22 cellular contexts compared by ENCODE assay signal in the genomic region with DNA sequence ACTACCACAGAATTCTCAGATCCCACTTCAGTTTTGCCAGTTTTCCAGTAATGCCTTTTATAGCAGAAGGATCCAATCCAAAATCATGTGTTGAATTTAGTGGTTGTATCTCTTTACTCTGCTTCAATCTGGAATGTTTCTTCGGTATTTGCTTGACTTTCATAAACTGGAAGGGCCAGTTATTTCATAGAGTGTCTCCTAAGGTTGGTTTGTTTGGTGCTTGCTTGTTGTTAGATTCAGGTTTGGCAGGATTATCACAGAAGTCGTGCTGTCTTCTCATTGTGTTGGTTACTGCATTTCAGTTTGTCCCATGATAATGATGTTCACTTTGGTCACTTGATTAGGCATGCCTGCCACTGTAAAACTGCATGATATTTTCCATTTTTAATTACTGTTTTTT. TPM values are rescaled to one million over a fixed set of nuclear protein-coding genes. Genes with fewer than 3 reads are reported as not detected.
"Had no signal": no experiment of that assay in that cellular context is flagged by ENCODE, and none has a peak within 500 bp of the region (broad histone marks: within the 10 kb centered on the region; RNA-seq: fewer than 3 reads in every experiment).

No MANE protein-coding gene starts in this region.

- DNase-seq: colonic mucosa; effector CD8-positive, alpha-beta T cell; endodermal cell; hypothalamus; immature natural killer cell; islet precursor cell; left ventricle myocardium superior; lower lobe of right lung; naive thymus-derived CD8-positive, alpha-beta T cell; nephron progenitor cell; nucleus accumbens; posterior cingulate gyrus; psoas muscle; right cardiac atrium; stimulated activated CD4-positive, alpha-beta T cell treated with anti-CD3 and anti-CD28 coated beads, Interleukin-15, amount 100 ng/mL, for 24 hours; stimulated activated CD4-positive, alpha-beta T cell treated with anti-CD3 and anti-CD28 coated beads, Interleukin-2, amount 100 ng/mL, for 48 hours; stimulated activated naive B cell treated with anti-CD40 and anti-IgM and Interleukin-4, amounts not matched to agents 10 μg/mL and 1 μg/mL and 100 μg/mL, for 72 hours had no signal

- H3K27ac ChIP-seq: colonic mucosa, esophagus muscularis mucosa, lower lobe of right lung, psoas muscle, skin epidermis, thoracic aorta, tibial nerve had no signal

- H3K4me3 ChIP-seq: colonic mucosa, esophagus muscularis mucosa, lower lobe of right lung, psoas muscle, skin epidermis, thoracic aorta, tibial nerve had no signal

- H3K27me3 ChIP-seq: colonic mucosa, esophagus muscularis mucosa, tibial nerve had no signal

- H3K9me3 ChIP-seq: colonic mucosa, lower lobe of right lung, psoas muscle, thoracic aorta had no signal

- H3K4me1 ChIP-seq: colonic mucosa, esophagus muscularis mucosa, lower lobe of right lung, psoas muscle, tibial nerve had no signal

- H3K36me3 ChIP-seq: colonic mucosa, esophagus muscularis mucosa, lower lobe of right lung, thoracic aorta, tibial nerve had no signal

- ATAC-seq: left ventricle myocardium superior; naive thymus-derived CD8-positive, alpha-beta T cell; psoas muscle; right cardiac atrium; stimulated activated naive B cell treated with anti-CD40 and anti-IgM and Interleukin-4, amounts not matched to agents 10 μg/mL and 1 μg/mL and 100 μg/mL, for 72 hours had no signal

- FAIRE-seq: frontal cortex had no signal

RNA-seq across cellular contexts. Expression of gene TMEM200A, which starts 45.7 kb away (rescaled TPM):
- polyA plus RNA-seq: naive thymus-derived CD8-positive, alpha-beta T cell had no signal
